In genomic region chr13:95191821-95192220, GRCh38 we compare ENCODE assay signal across 8 cellular contexts.
A peak's percentile ranks its signal among the peaks of the same experiment; 100 is the strongest.
DNase-seq lines count a peak whose midpoint lies in the region; ATAC-seq and TF ChIP-seq lines count a peak whose summit lies in the region.

No MANE protein-coding gene starts in this region.

- ATAC-seq in GM21786 (IDR thresholded peaks at IDR 0.05; ENCODE audit: unreplicated experiment) = peak; percentile 95
- ATAC-seq in Right ventricle myocardium superior (ENCODE audit: poor library complexity) = peak; percentile 91
- peak; percentile 86 for ATAC-seq in aorta (ENCODE audit: low FRiP score)

- no peak overlapping the region for H3K27ac ChIP-seq in aorta (ENCODE audit: low read depth in 1 of 2, low read length in 2 of 2)

- H3K4me1 ChIP-seq in aorta (ENCODE audit: control insufficient read depth in 1 of 2, insufficient read depth in 2 of 2, low read length in 2 of 2) = no peaks in the 10 kb centered on the region

- TF ChIP-seq CTCF in GM10248 (IDR thresholded peaks at IDR 0.05; ENCODE audit: control extremely low read depth, extremely low read depth, low read depth, missing control alignments) = peak; percentile 91

- peak; percentile 74 for DNase-seq in GM10248 (ENCODE audit: extremely low spot score)
- peak; percentile 28 for DNase-seq in Jurkat, Clone E6-1 (ENCODE audit: low read depth, low spot score)
- peak; percentile 71 for DNase-seq in SHP77 treated with DMSO at 0.1 percent for 48 hours (lab: John Stamatoyannopoulos, UW)
- peak; percentile 6 to 54 (median 38) for DNase-seq in activated naive CD4-positive, alpha-beta T cell (lab: John Stamatoyannopoulos, UW)
- peak; percentile 86 for DNase-seq in Right ventricle myocardium superior
- peak; percentile 91 for DNase-seq in posterior vena cava (ENCODE audit: low spot score)
- peak; percentile 81 to 90 for DNase-seq in aorta

- CTCF ChIA-PET in GM10248 (lab: Yijun Ruan, JAX) = interaction anchor here (0.6 to 14.3 kb wide), 59 partner anchors 10 to 642 kb away, joined by 3 to 663 read pairs (median 4); partner anchors contain the start of gene ABCC4

- H3K36me3 ChIP-seq in aorta (ENCODE audit: control insufficient read depth in 1 of 2, insufficient read depth in 2 of 2, low read length in 1 of 2) = no peaks in the 10 kb centered on the region

- H3K4me3 ChIP-seq in Jurkat, Clone E6-1 (ENCODE audit: low read length) = no peak overlapping the region
- no peak overlapping the region for H3K4me3 ChIP-seq in aorta (ENCODE audit: low read length in 2 of 2)

- no peaks in the 10 kb centered on the region for H3K27me3 ChIP-seq in aorta (ENCODE audit: control insufficient read depth in 1 of 2, insufficient read depth in 2 of 2, low read length in 1 of 2)

- 35 to 53% methylated on average over 4 of the region's 4 CpGs for WGBS in aorta, 2 donors

- intact Hi-C loops in Right ventricle myocardium superior (cut with DNase I) = loop anchor here (10.0 kb wide), 1 partner anchor 283 kb away; no protein-coding TSS in a partner anchor
- intact Hi-C loops in posterior vena cava (cut with DNase I) = loop anchor here (5.0 kb wide), 1 partner anchor 210 kb away; no protein-coding TSS in a partner anchor
- intact Hi-C loops in aorta (cut with DNase I) = loop anchor here (1.0 to 5.0 kb wide), 5 partner anchors 105 to 285 kb away; no protein-coding TSS in a partner anchor

- no peaks in the 10 kb centered on the region for H3K9me3 ChIP-seq in aorta (ENCODE audit: control insufficient read depth, low read length)

- POLR2A ChIA-PET in GM10248 (lab: Yijun Ruan, JAX) = no interaction called here

Comparison
In these comparisons a context has a peak if more than half of its experiments do, and no peak if none do; other contexts are left out.
1. DNase-seq: peak in every context shown above with its lines; median percentile 91 in posterior vena cava; 86 in Right ventricle myocardium superior; 86 in aorta; 74 in GM10248; 71 in SHP77 treated with DMSO at 0.1 percent for 48 hours; 38 in activated naive CD4-positive, alpha-beta T cell; 28 in Jurkat, Clone E6-1.